Comparison of ENCODE assay signal across 18 cellular contexts in the genomic region with DNA sequence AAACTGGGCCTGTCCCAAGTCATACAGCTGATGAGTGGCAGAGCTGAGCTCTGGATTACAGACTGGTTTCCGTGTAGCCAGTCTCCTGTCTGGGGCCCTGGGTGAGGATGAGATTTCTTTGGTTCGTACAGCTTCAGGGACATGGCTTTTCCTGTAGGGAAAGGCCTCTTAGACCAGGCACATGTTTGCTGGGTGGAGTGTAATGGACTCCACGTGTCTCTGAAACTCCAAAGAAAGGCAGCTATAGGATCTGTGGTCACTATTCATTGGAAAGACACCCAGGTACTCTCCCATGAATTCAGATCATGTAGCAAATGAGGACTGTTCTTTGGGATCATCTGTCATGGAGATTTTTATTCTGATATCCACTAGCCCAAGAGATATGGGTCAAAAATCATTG. TPM values are rescaled to one million over a fixed set of nuclear protein-coding genes. Genes with fewer than 3 reads are reported as not detected.
DNase-seq lines count a peak whose midpoint lies in the region; ATAC-seq and TF ChIP-seq lines count a peak whose summit lies in the region.
"Had no signal": no experiment of that assay in that cellular context is flagged by ENCODE, and none has a peak within 500 bp of the region (broad histone marks: within the 10 kb centered on the region; RNA-seq: fewer than 3 reads in every experiment).

No MANE protein-coding gene starts in this region.

- DNase-seq in left lobe of liver (ENCODE audit: low spot score): no peak
- DNase-seq in spleen: peak; percentile 13
- DNase-seq in activated CD4-positive, alpha-beta T cell treated with anti-CD3 and anti-CD28 coated beads, Interleukin-2, amount 50 U/mL, for 48 hours: no peak
- DNase-seq in left cardiac atrium: no peak
- DNase-seq: ACHN; Calu3; CD4-positive, CD25-positive, alpha-beta regulatory T cell; DMS 273 treated with DMSO at 0.1 percent for 48 hours; GOT3; H9; IMR-90 had no signal

- intact Hi-C loops in spleen (cut with DNase I; ENCODE audit: low total_unique reads) (no loop called here), left cardiac atrium (cut with DNase I) (no loop called here)

- H3K36me3 Mint-ChIP-seq in nephron (ENCODE audit: low read depth): no peaks in the 10 kb centered on the region
- H3K36me3 Mint-ChIP-seq: CD4-positive, CD25-positive, alpha-beta regulatory T cell had no signal

- no peaks in the 10 kb centered on the region for H3K36me3 ChIP-seq in HUES64 (ENCODE audit: insufficient read depth, low read length)
- H3K36me3 ChIP-seq in spleen: no peaks in the 10 kb centered on the region
- H3K36me3 ChIP-seq: BLaER1 treated with 17β-estradiol and CSF1 and Interleukin-3, amounts not matched to agents 10 nM and 100 nM had no signal

- no peaks in the 10 kb centered on the region for H3K9me3 Mint-ChIP-seq in nephron

- H3K4me1 Mint-ChIP-seq in nephron: peaks cover 54% of the 10 kb centered on the region

- ATAC-seq in left lobe of liver: peak; percentile 1
- ATAC-seq in GM21526 (IDR thresholded peaks at IDR 0.05; ENCODE audit: low FRiP score, unreplicated experiment): no peak
- ATAC-seq in left cardiac atrium: no peak
- ATAC-seq: GM12878 had no signal

- H3K4me3 ChIP-seq in HUES64 (ENCODE audit: low read length): no peak overlapping the region
- no peak overlapping the region for H3K4me3 ChIP-seq in spleen
- H3K4me3 ChIP-seq: BLaER1 treated with 17β-estradiol and CSF1 and Interleukin-3, amounts not matched to agents 10 nM and 100 nM; GM12878 had no signal

- H3K27ac Mint-ChIP-seq in nephron: peak overlapping the region in 2 of 3 experiments; percentile 69 to 81
- H3K27ac Mint-ChIP-seq: CD4-positive, CD25-positive, alpha-beta regulatory T cell had no signal

- H3K4me1 ChIP-seq in HUES64 (ENCODE audit: insufficient read depth, low read length): peaks cover 32% of the 10 kb centered on the region
- peaks cover 0 to 11% (median 3%) of the 10 kb centered on the region in 6 donors for H3K4me1 ChIP-seq in spleen

- H3K9me3 ChIP-seq in HUES64 (ENCODE audit: insufficient read depth, low read depth, low read length): no peaks in the 10 kb centered on the region
- no peaks in the 10 kb centered on the region for H3K9me3 ChIP-seq in spleen
- H3K9me3 ChIP-seq: BLaER1 treated with 17β-estradiol and CSF1 and Interleukin-3, amounts not matched to agents 10 nM and 100 nM had no signal

- no peak overlapping the region for H3K4me3 Mint-ChIP-seq in nephron
- H3K4me3 Mint-ChIP-seq: CD4-positive, CD25-positive, alpha-beta regulatory T cell; H9 had no signal

- peaks cover 36% of the 10 kb centered on the region for H3K27me3 Mint-ChIP-seq in nephron (ENCODE audit: low read depth)
- H3K27me3 Mint-ChIP-seq: CD4-positive, CD25-positive, alpha-beta regulatory T cell had no signal

- TF ChIP-seq POLR2A in spleen (IDR thresholded peaks at IDR 0.05): no peak

- peaks cover 91% of the 10 kb centered on the region for H3K27me3 ChIP-seq in HUES64 (ENCODE audit: insufficient read depth, low read length)
- H3K27me3 ChIP-seq in spleen (replicated peaks in 1 of 7): peaks cover 0 to 7% (median 0%) of the 10 kb centered on the region in 7 donors
- H3K27me3 ChIP-seq: BLaER1 treated with 17β-estradiol and CSF1 and Interleukin-3, amounts not matched to agents 10 nM and 100 nM had no signal

- 84% methylated on average over 3 of the region's 3 CpGs for WGBS in HUES64
- WGBS in spleen, 5 donors: 69 to 87% (median 81%) methylated on average over 3 of the region's 3 CpGs

- no peak for TF ChIP-seq CTCF in nephron (IDR thresholded peaks at IDR 0.05; ENCODE audit: unreplicated experiment in 3 of 3)
- no peak for TF ChIP-seq CTCF in spleen (IDR thresholded peaks at IDR 0.05 in 8 of 11, conservative IDR thresholded peaks at IDR 0.05 in 3 of 11)

- H3K9ac ChIP-seq in HUES64 (ENCODE audit: low read depth, low read length): no peak overlapping the region
- H3K9ac ChIP-seq: BLaER1 treated with 17β-estradiol and CSF1 and Interleukin-3, amounts not matched to agents 10 nM and 100 nM had no signal

- H3K27ac ChIP-seq in HUES64 (ENCODE audit: low read depth, low read length) (peak overlapping the region; percentile 66; the same call in 1 of the 2 replicates), spleen (no peak overlapping the region)
- H3K27ac ChIP-seq: BLaER1 treated with 17β-estradiol and CSF1 and Interleukin-3, amounts not matched to agents 10 nM and 100 nM had no signal

RNA-seq across cellular contexts. Expression of gene HABP2, which starts 2.4 kb away (rescaled TPM):
- polyA plus RNA-seq in HUES64 (2013, experiment 1 of 2): not detected
- polyA plus RNA-seq in HUES64 (2013, experiment 2 of 2): not detected
- total RNA-seq in left lobe of liver: 289 TPM
- total RNA-seq in spleen: not detected
- polyA plus RNA-seq in spleen: not detected
- total RNA-seq in left cardiac atrium: not detected
- total RNA-seq: A172; CD4-positive, CD25-positive, alpha-beta regulatory T cell; Daoy; H9; IMR-90 had no signal
- polyA plus RNA-seq: CD4-positive, CD25-positive, alpha-beta regulatory T cell; GM12878; IMR-90 had no signal

Comparison
In these comparisons a context has a peak if more than half of its experiments do, and no peak if none do; other contexts are left out.
1. RNA of gene HABP2, which starts 2.4 kb away (total RNA-seq): 289 TPM in left lobe of liver (single experiment); not detected in left cardiac atrium and not detected in spleen; every median in the first group is over 100 times any median in the second.